Comparison of ENCODE assay signal across 8 cellular contexts in the genomic region with DNA sequence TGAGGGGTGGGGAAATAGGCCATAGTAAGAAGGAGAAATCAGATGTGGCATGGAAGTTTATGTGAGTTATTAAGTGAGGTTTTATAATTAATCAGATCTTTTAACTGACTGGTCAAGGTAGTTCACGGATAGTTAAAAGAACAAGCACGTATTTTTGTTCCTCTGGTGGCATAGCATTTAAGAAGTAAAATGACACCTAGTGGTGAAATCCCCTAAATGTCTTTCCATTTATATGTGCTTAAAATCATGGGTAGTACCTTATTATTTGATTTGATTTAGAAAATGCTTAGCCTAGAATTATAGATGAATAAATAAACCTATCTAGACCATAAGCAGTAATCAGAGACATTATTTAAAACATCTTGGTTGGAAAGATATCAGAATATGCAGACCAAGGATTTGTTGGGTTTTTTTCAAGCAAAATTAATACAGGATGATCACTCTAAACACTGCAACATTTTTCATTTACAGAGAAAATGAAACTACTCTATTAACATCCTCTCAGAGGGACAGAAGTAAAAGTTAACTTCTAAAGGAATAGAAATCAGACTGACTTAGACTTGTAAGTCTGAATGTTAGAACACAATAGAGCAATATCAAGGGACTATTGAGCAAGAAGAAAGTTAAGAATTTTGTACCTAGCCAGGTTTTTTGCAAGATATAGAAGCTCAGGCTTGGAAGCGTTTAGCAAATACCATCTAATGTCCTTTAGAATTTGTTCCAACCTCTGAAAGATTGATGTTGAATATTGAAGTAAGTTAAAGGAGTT.
DNase-seq lines count a peak whose midpoint lies in the region; ATAC-seq and TF ChIP-seq lines count a peak whose summit lies in the region.

No MANE protein-coding gene starts in this region.

- H4K20me1 ChIP-seq in MM.1S (ENCODE audit: insufficient read depth, low read length): no peaks in the 10 kb centered on the region

- no peaks in the 10 kb centered on the region for H3F3A ChIP-seq in MM.1S (ENCODE audit: insufficient read depth, low read length)

- H3K9me3 Mint-ChIP-seq in activated T-helper 2 cell treated with anti-CD3 and anti-CD28 coated beads, Interferon-gamma antibody, Interleukin-2, Interleukin-4, amounts not matched to agents 10 μg/mL and 5 μg/mL and 100 μg/mL, durations not matched to agents 14 hours and 24 hours and 36 hours: no peaks in the 10 kb centered on the region
- H3K9me3 Mint-ChIP-seq in stimulated activated memory B cell treated with anti-CD40 and anti-IgM and Interleukin-4, amounts not matched to agents 10 μg/mL and 1 μg/mL and 100 μg/mL, for 72 hours: no peaks in the 10 kb centered on the region

- H3K9me2 ChIP-seq in MM.1S (replicated peaks; ENCODE audit: insufficient read depth, low read length): no peaks in the 10 kb centered on the region

- H2AFZ ChIP-seq in MM.1S (ENCODE audit: low read length): no peak overlapping the region

- H3K4me2 ChIP-seq in MM.1S (ENCODE audit: low read depth, low read length): no peak overlapping the region

- H3K4me3 Mint-ChIP-seq in activated T-helper 2 cell treated with anti-CD3 and anti-CD28 coated beads, Interferon-gamma antibody, Interleukin-2, Interleukin-4, amounts not matched to agents 10 μg/mL and 5 μg/mL and 100 μg/mL, durations not matched to agents 14 hours and 24 hours and 36 hours (ENCODE audit: low read depth): no peak overlapping the region
- H3K4me3 Mint-ChIP-seq in stimulated activated memory B cell treated with anti-CD40 and anti-IgM and Interleukin-4, amounts not matched to agents 10 μg/mL and 1 μg/mL and 100 μg/mL, for 72 hours: no peak overlapping the region

- peaks cover 34% of the 10 kb centered on the region for H3K4me1 Mint-ChIP-seq in activated T-helper 2 cell treated with anti-CD3 and anti-CD28 coated beads, Interferon-gamma antibody, Interleukin-2, Interleukin-4, amounts not matched to agents 10 μg/mL and 5 μg/mL and 100 μg/mL, durations not matched to agents 14 hours and 24 hours and 36 hours (ENCODE audit: low read depth)
- peaks cover 12% of the 10 kb centered on the region for H3K4me1 Mint-ChIP-seq in stimulated activated memory B cell treated with anti-CD40 and anti-IgM and Interleukin-4, amounts not matched to agents 10 μg/mL and 1 μg/mL and 100 μg/mL, for 72 hours

- H3K27me3 Mint-ChIP-seq in activated T-helper 2 cell treated with anti-CD3 and anti-CD28 coated beads, Interferon-gamma antibody, Interleukin-2, Interleukin-4, amounts not matched to agents 10 μg/mL and 5 μg/mL and 100 μg/mL, durations not matched to agents 14 hours and 24 hours and 36 hours (ENCODE audit: low read depth): no peaks in the 10 kb centered on the region
- no peaks in the 10 kb centered on the region for H3K27me3 Mint-ChIP-seq in stimulated activated memory B cell treated with anti-CD40 and anti-IgM and Interleukin-4, amounts not matched to agents 10 μg/mL and 1 μg/mL and 100 μg/mL, for 72 hours

- H3K36me3 ChIP-seq in MM.1S (replicated peaks; ENCODE audit: insufficient read depth, low read length): no peaks in the 10 kb centered on the region

- H3K27ac ChIP-seq in MM.1S (ENCODE audit: low read length): no peak overlapping the region

- H3K36me3 Mint-ChIP-seq in activated T-helper 2 cell treated with anti-CD3 and anti-CD28 coated beads, Interferon-gamma antibody, Interleukin-2, Interleukin-4, amounts not matched to agents 10 μg/mL and 5 μg/mL and 100 μg/mL, durations not matched to agents 14 hours and 24 hours and 36 hours (ENCODE audit: low read depth): peaks cover 26% of the 10 kb centered on the region
- peaks cover 5% of the 10 kb centered on the region for H3K36me3 Mint-ChIP-seq in stimulated activated memory B cell treated with anti-CD40 and anti-IgM and Interleukin-4, amounts not matched to agents 10 μg/mL and 1 μg/mL and 100 μg/mL, for 72 hours

- peak; percentile 60 for ATAC-seq in GM21526 (IDR thresholded peaks at IDR 0.05; ENCODE audit: low FRiP score, unreplicated experiment)
- no peak for ATAC-seq in stimulated activated memory B cell treated with anti-CD40 and anti-IgM and Interleukin-4, amounts not matched to agents 10 μg/mL and 1 μg/mL and 100 μg/mL, for 72 hours

- no peaks in the 10 kb centered on the region for H3K79me2 ChIP-seq in MM.1S (ENCODE audit: low read length)

- peak; percentile 28 for TF ChIP-seq CTCF in MM.1S (IDR thresholded peaks at IDR 0.05; ENCODE audit: low read length)

- H3K4me3 ChIP-seq in MM.1S (ENCODE audit: low read length): no peak overlapping the region

- DNase-seq in EL (peak; percentile 29), MM.1S (peak; percentile 37), hepatic stellate cell (ENCODE audit: low spot score) (peak; percentile 29), cerebellar nuclear complex (lab: John Stamatoyannopoulos, UW) (no peak)
- no peak for DNase-seq in activated T-helper 2 cell treated with anti-CD3 and anti-CD28 coated beads, Interferon-gamma antibody, Interleukin-2, Interleukin-4, amounts not matched to agents 10 μg/mL and 5 μg/mL and 100 μg/mL, durations not matched to agents 14 hours and 24 hours and 36 hours (ENCODE audit: low spot score)
- no peak for DNase-seq in activated naive CD4-positive, alpha-beta T cell treated with Interleukin-2 at 50 U/mL for 16 hours

- no peaks in the 10 kb centered on the region for H3K9me3 ChIP-seq in MM.1S (replicated peaks; ENCODE audit: insufficient read depth, low read length)

- intact Hi-C loops in activated T-helper 2 cell treated with anti-CD3 and anti-CD28 coated beads, Interferon-gamma antibody, Interleukin-2, Interleukin-4, amounts not matched to agents 10 μg/mL and 5 μg/mL and 100 μg/mL, durations not matched to agents 14 hours and 24 hours and 36 hours (cut with micrococcal nuclease): no loop called here

- no peak overlapping the region for H3K9ac ChIP-seq in MM.1S (ENCODE audit: low read length)

- no peaks in the 10 kb centered on the region for H3K4me1 ChIP-seq in MM.1S (ENCODE audit: low read length)

- peak overlapping the region; percentile 48 for H3K27ac Mint-ChIP-seq in activated T-helper 2 cell treated with anti-CD3 and anti-CD28 coated beads, Interferon-gamma antibody, Interleukin-2, Interleukin-4, amounts not matched to agents 10 μg/mL and 5 μg/mL and 100 μg/mL, durations not matched to agents 14 hours and 24 hours and 36 hours
- H3K27ac Mint-ChIP-seq in stimulated activated memory B cell treated with anti-CD40 and anti-IgM and Interleukin-4, amounts not matched to agents 10 μg/mL and 1 μg/mL and 100 μg/mL, for 72 hours: peak overlapping the region; percentile 22

- H3K27me3 ChIP-seq in MM.1S (replicated peaks; ENCODE audit: insufficient read depth, low read length): no peaks in the 10 kb centered on the region

Comparison
In these comparisons a context has a peak if more than half of its experiments do, and no peak if none do; other contexts are left out.
1. DNase-seq: peak in EL (single experiment), MM.1S (single experiment) and hepatic stellate cell (single experiment); none in activated T-helper 2 cell treated with anti-CD3 and anti-CD28 coated beads, Interferon-gamma antibody, Interleukin-2, Interleukin-4, amounts not matched to agents 10 μg/mL and 5 μg/mL and 100 μg/mL, durations not matched to agents 14 hours and 24 hours and 36 hours (single experiment), cerebellar nuclear complex (0 of 2) and activated naive CD4-positive, alpha-beta T cell treated with Interleukin-2 at 50 U/mL for 16 hours (single experiment).